Comparison of ENCODE assay signal across 12 cellular contexts in the genomic region with DNA sequence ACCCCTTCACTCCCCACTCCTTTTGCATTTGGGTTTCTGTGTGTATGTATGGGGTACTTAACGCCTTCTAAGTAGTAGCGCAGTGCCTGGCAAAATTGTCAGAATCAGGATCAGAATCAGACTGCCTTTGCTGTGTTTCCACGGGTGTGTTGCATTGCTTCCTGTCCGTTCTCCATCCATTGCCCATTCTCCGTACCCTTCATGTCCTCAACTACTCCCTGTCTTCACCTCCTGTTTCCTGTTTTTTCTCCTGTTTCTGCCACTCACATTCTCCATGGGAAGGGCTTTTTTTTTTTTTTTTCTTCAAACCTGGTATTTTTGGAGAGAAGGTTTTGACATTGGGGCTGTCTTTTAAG.
DNase-seq lines count a peak whose midpoint lies in the region; ATAC-seq, FAIRE-seq and TF ChIP-seq lines count a peak whose summit lies in the region.
"Had no signal": no experiment of that assay in that cellular context is flagged by ENCODE, and none has a peak within 500 bp of the region (broad histone marks: within the 10 kb centered on the region; RNA-seq: fewer than 3 reads in every experiment).

No MANE protein-coding gene starts in this region.

- no peak for ATAC-seq in GM23338
- no peak for ATAC-seq in HG03175 (IDR thresholded peaks at IDR 0.05; ENCODE audit: unreplicated experiment)

- intact Hi-C loops in sigmoid colon (cut with DNase I) = no loop called here

- DNase-seq in GM23338 (ENCODE audit: low spot score) = no peak
- no peak for DNase-seq in keratinocyte (ENCODE audit: low read depth, low spot score)
- DNase-seq in sigmoid colon = no peak
- no peak for DNase-seq in H54 (ENCODE audit: insufficient read length, low spot score)
- DNase-seq in DMS153 (lab: John Stamatoyannopoulos, UW) = no peak
- no peak for DNase-seq in activated CD4-positive, alpha-beta T cell treated with anti-CD3 and anti-CD28 coated beads, Interleukin-2, amount 10 ng/mL, durations not matched to agents 7 days and 5 days
- DNase-seq: CD4-positive, alpha-beta T cell; NCI-H1930 had no signal

- dilution Hi-C loops in keratinocyte (cut with MboI; ENCODE audit: extremely low pct_ligation_motif_present, low sequenced_read_pairs) = no loop called here

- no peaks in the 10 kb centered on the region for H3K9me2 ChIP-seq in GM23338 (ENCODE audit: insufficient read depth)

- H3K36me3 ChIP-seq in GM23338 (ENCODE audit: insufficient read depth) = no peaks in the 10 kb centered on the region
- no peaks in the 10 kb centered on the region for H3K36me3 ChIP-seq in keratinocyte (ENCODE audit: control insufficient read depth in 2 of 2, extremely low read depth in 1 of 2, insufficient read depth in 2 of 2, low read length in 2 of 2)
- H3K36me3 ChIP-seq in sigmoid colon = no peaks in the 10 kb centered on the region

- no peaks in the 10 kb centered on the region for H4K20me1 ChIP-seq in GM23338 (replicated peaks; ENCODE audit: insufficient read depth)
- H4K20me1 ChIP-seq in keratinocyte (ENCODE audit: control insufficient read depth, extremely low read depth, insufficient read depth, low read length) = no peaks in the 10 kb centered on the region

- H2AFZ ChIP-seq in GM23338 (no peak overlapping the region), keratinocyte (ENCODE audit: control insufficient read depth, low read length) (no peak overlapping the region)

- no peaks in the 10 kb centered on the region; the same call in 2 of the 3 replicates for H3K36me3 Mint-ChIP-seq in GM23338 (ENCODE audit: low read depth)
- H3K36me3 Mint-ChIP-seq in activated CD4-positive, alpha-beta T cell treated with anti-CD3 and anti-CD28 coated beads, Interleukin-2, amount 10 ng/mL, durations not matched to agents 7 days and 5 days (ENCODE audit: low read depth) = no peaks in the 10 kb centered on the region

- H3K4me3 ChIP-seq in GM23338 (no peak overlapping the region), WI38 (ENCODE audit: low read depth, low read length) (peak overlapping the region; percentile 17), keratinocyte (ENCODE audit: control insufficient read depth in 2 of 3, extremely low read depth in 1 of 3, insufficient read depth in 2 of 3, low read depth in 1 of 3, low read length in 3 of 3) (no peak overlapping the region), sigmoid colon (no peak overlapping the region)

- peak overlapping the region; percentile 67 for H3K9ac ChIP-seq in keratinocyte (ENCODE audit: control insufficient read depth, extremely low read depth, insufficient read depth, low read length)

- peaks cover 80% of the 10 kb centered on the region for H3K4me1 Mint-ChIP-seq in GM23338
- peaks cover 33% of the 10 kb centered on the region for H3K4me1 Mint-ChIP-seq in activated CD4-positive, alpha-beta T cell treated with anti-CD3 and anti-CD28 coated beads, Interleukin-2, amount 10 ng/mL, durations not matched to agents 7 days and 5 days

- H3K9me1 ChIP-seq in keratinocyte (ENCODE audit: control insufficient read depth, extremely low read depth, insufficient read depth, low read length) = no peaks in the 10 kb centered on the region

- 0 out of 2 replicates have a peak overlapping the region, but pooled peaks have one; percentile 16 for H3K27ac ChIP-seq in GM23338 (ENCODE audit: low read depth)
- H3K27ac ChIP-seq in keratinocyte (ENCODE audit: control insufficient read depth, insufficient read depth, low read length) = peak overlapping the region; percentile 90
- peak overlapping the region; percentile 80 to 90 (median 84) for H3K27ac ChIP-seq in sigmoid colon

- no peak overlapping the region for H3K4me3 Mint-ChIP-seq in GM23338
- H3K4me3 Mint-ChIP-seq in activated CD4-positive, alpha-beta T cell treated with anti-CD3 and anti-CD28 coated beads, Interleukin-2, amount 10 ng/mL, durations not matched to agents 7 days and 5 days = no peak overlapping the region

- H3F3A ChIP-seq in GM23338 (replicated peaks; ENCODE audit: low read depth) = peaks cover 6% of the 10 kb centered on the region; the same call in 1 of the 2 replicates

- CTCF ChIA-PET in activated CD4-positive, alpha-beta T cell treated with anti-CD3 and anti-CD28 coated beads, Interleukin-2, amount 10 ng/mL, durations not matched to agents 7 days and 5 days (lab: Charles Lee) = interaction anchor here (0.7 to 0.8 kb wide), 2 partner anchors 11 to 117 kb away, joined by 3 read pairs; no protein-coding TSS in a partner anchor

- H3K9me3 Mint-ChIP-seq in GM23338 = no peaks in the 10 kb centered on the region
- H3K9me3 Mint-ChIP-seq in activated CD4-positive, alpha-beta T cell treated with anti-CD3 and anti-CD28 coated beads, Interleukin-2, amount 10 ng/mL, durations not matched to agents 7 days and 5 days = no peaks in the 10 kb centered on the region
- H3K9me3 Mint-ChIP-seq: activated T-helper 2 cell treated with anti-CD3 and anti-CD28 coated beads, Interferon-gamma antibody, Interleukin-2, Interleukin-4, amounts not matched to agents 10 μg/mL and 5 μg/mL and 100 μg/mL, durations not matched to agents 14 hours and 24 hours and 36 hours; CD4-positive, alpha-beta T cell had no signal

- POLR2A ChIA-PET in activated CD4-positive, alpha-beta T cell treated with anti-CD3 and anti-CD28 coated beads, Interleukin-2, amount 10 ng/mL, durations not matched to agents 7 days and 5 days (lab: Charles Lee) = no interaction called here

- peaks cover 86% of the 10 kb centered on the region for H3K79me2 ChIP-seq in GM23338 (replicated peaks; ENCODE audit: insufficient read depth)
- H3K79me2 ChIP-seq in keratinocyte (ENCODE audit: control insufficient read depth, insufficient read depth, low read length) = peaks cover 65% of the 10 kb centered on the region

- WGBS in sigmoid colon, 2 donors = 79 to 84% methylated on average over 5 of the region's 5 CpGs

- TF ChIP-seq POLR2A in sigmoid colon (IDR thresholded peaks at IDR 0.05) = no peak
- no peak for TF ChIP-seq POLR2A in H54 (IDR thresholded peaks at IDR 0.05; ENCODE audit: low read depth, low read length)

- H3K9me3 ChIP-seq in keratinocyte (ENCODE audit: control insufficient read depth, low read depth, low read length) (no peaks in the 10 kb centered on the region), sigmoid colon (no peaks in the 10 kb centered on the region)

- no peaks in the 10 kb centered on the region for H3K27me3 ChIP-seq in GM23338 (ENCODE audit: insufficient read depth)
- no peaks in the 10 kb centered on the region for H3K27me3 ChIP-seq in keratinocyte (ENCODE audit: control insufficient read depth, extremely low read depth, insufficient read depth, low read length)
- no peaks in the 10 kb centered on the region for H3K27me3 ChIP-seq in sigmoid colon

- no peak for FAIRE-seq in keratinocyte (lab: Jason Lieb, UNC)
- FAIRE-seq in H54 (lab: Jason Lieb, UNC) = no peak
- FAIRE-seq: GM19239 had no signal

- TF ChIP-seq EP300 in sigmoid colon (IDR thresholded peaks at IDR 0.05) = no peak

- peak overlapping the region; percentile 10 for H3K27ac Mint-ChIP-seq in GM23338
- H3K27ac Mint-ChIP-seq in activated CD4-positive, alpha-beta T cell treated with anti-CD3 and anti-CD28 coated beads, Interleukin-2, amount 10 ng/mL, durations not matched to agents 7 days and 5 days = no peak overlapping the region

- H3K27me3 Mint-ChIP-seq in GM23338 (ENCODE audit: insufficient read depth, low read depth, poor library complexity) = peaks cover 4% of the 10 kb centered on the region
- no peaks in the 10 kb centered on the region for H3K27me3 Mint-ChIP-seq in activated CD4-positive, alpha-beta T cell treated with anti-CD3 and anti-CD28 coated beads, Interleukin-2, amount 10 ng/mL, durations not matched to agents 7 days and 5 days
- H3K27me3 Mint-ChIP-seq: CD4-positive, alpha-beta T cell had no signal

- TF ChIP-seq CTCF in GM23338 (conservative IDR thresholded peaks at IDR 0.05; ENCODE audit: low read depth in 2 of 2) (no peak), WI38 (IDR thresholded peaks at IDR 0.05; ENCODE audit: low read depth, low read length) (no peak), keratinocyte (optimal IDR thresholded peaks at IDR 0.05 in 1 of 3, IDR thresholded peaks at IDR 0.05 in 1 of 3, conservative IDR thresholded peaks at IDR 0.05 in 1 of 3; ENCODE audit: extremely low read depth in 1 of 3, insufficient read depth in 2 of 3, low read length in 3 of 3) (no peak), sigmoid colon (IDR thresholded peaks at IDR 0.05) (no peak)

- H3K4me2 ChIP-seq in GM23338 = 0 out of 2 replicates have a peak overlapping the region, but pooled peaks have one; percentile 12
- H3K4me2 ChIP-seq in keratinocyte (ENCODE audit: control insufficient read depth, extremely low read depth, insufficient read depth, low read depth, low read length) = no peak overlapping the region

- H3K4me1 ChIP-seq in GM23338 (ENCODE audit: insufficient read depth) = peaks cover 80% of the 10 kb centered on the region
- H3K4me1 ChIP-seq in keratinocyte (ENCODE audit: control insufficient read depth, extremely low read depth, insufficient read depth, low read length) = peaks cover 61% of the 10 kb centered on the region
- peaks cover 2 to 71% (median 52%) of the 10 kb centered on the region in 4 donors for H3K4me1 ChIP-seq in sigmoid colon

TF ChIP-seq in GM23338, 12 proteins besides CTCF, POLR2A, EP300 and RAD21 (continues in another document):
- TF ChIP-seq ETS1 (IDR thresholded peaks at IDR 0.05) = no peak
- TF ChIP-seq CREB1 (CRISPR knock-in tag; IDR thresholded peaks at IDR 0.05; ENCODE audit: low read depth) = no peak

Comparison
In these comparisons a context has a peak if more than half of its experiments do, and no peak if none do; other contexts are left out.
1. H3K27ac ChIP-seq: peak in every context shown above with its lines; median percentile 90 in keratinocyte; 84 in sigmoid colon; 16 in GM23338.